In genomic region chr19:1438035-1438932, GRCh38 we compare ENCODE assay signal across 1 cellular context.
A peak's percentile ranks its signal among the peaks of the same experiment; 100 is the strongest.
TF ChIP-seq lines count a peak whose summit lies in the region.

TSS of gene RPS15 (plus strand) at chr19:1438396. CDS start at chr19:1438426, 30 bp downstream.

TF ChIP-seq in K562, 482 proteins besides CTCF, POLR2A, EP300 and RAD21 (continued from another document and continues in another):
- TF ChIP-seq USF1 (CRISPR knock-in tag; IDR thresholded peaks at IDR 0.05): peak; percentile 44
- TF ChIP-seq MAX (CRISPR knock-in tag; IDR thresholded peaks at IDR 0.05): peak; percentile 92
- TF ChIP-seq ZNF197 (CRISPR knock-in tag; IDR thresholded peaks at IDR 0.05; ENCODE audit: low read depth): no peak
- peak; percentile 65 for TF ChIP-seq ZKSCAN1 (IDR thresholded peaks at IDR 0.05; ENCODE audit: low read depth, low read length)
- TF ChIP-seq ZKSCAN8 (CRISPR knock-in tag; IDR thresholded peaks at IDR 0.05): peak; percentile 80
- TF ChIP-seq PHF20 (IDR thresholded peaks at IDR 0.05; ENCODE audit: partially characterized antibody): peak; percentile 88
- TF ChIP-seq SMARCB1 (IDR thresholded peaks at IDR 0.05; ENCODE audit: insufficient read length, low read depth): no peak
- TF ChIP-seq SMARCE1 (IDR thresholded peaks at IDR 0.05): no peak
- TF ChIP-seq CBX5 (IDR thresholded peaks at IDR 0.05; ENCODE audit: borderline replicate concordance, low read depth): 0 out of 2 replicates have a peak, but pooled peaks have one; percentile 15
- peak; percentile 23 for TF ChIP-seq BCOR (IDR thresholded peaks at IDR 0.05)
- TF ChIP-seq THAP7 (CRISPR knock-in tag; IDR thresholded peaks at IDR 0.05): 0 out of 2 replicates have a peak, but pooled peaks have one; percentile 22
- TF ChIP-seq RBM25 (IDR thresholded peaks at IDR 0.05; ENCODE audit: low read depth, low read length, severe bottlenecking): peak; percentile 94
- peak; percentile 23; the same call in 1 of the 2 replicates for TF ChIP-seq NFE2 (IDR thresholded peaks at IDR 0.05; ENCODE audit: low read depth)
- TF ChIP-seq ZBTB2 (IDR thresholded peaks at IDR 0.05): peak; percentile 87
- peak; percentile 91; the same call in 1 of the 2 replicates for TF ChIP-seq PHB (CRISPR knock-in tag; IDR thresholded peaks at IDR 0.05)
- peak; percentile 54 for TF ChIP-seq NCOR1 (IDR thresholded peaks at IDR 0.05)
- peak; percentile 85 for TF ChIP-seq NKRF (IDR thresholded peaks at IDR 0.05; ENCODE audit: borderline replicate concordance)
- peak; percentile 94 for TF ChIP-seq ELF1 (tag; IDR thresholded peaks at IDR 0.05)
- peak; percentile 78 for TF ChIP-seq NFRKB (IDR thresholded peaks at IDR 0.05; ENCODE audit: low read depth)
- TF ChIP-seq UBTF (IDR thresholded peaks at IDR 0.05; ENCODE audit: borderline replicate concordance in 1 of 2, low read depth in 2 of 2, low read length in 2 of 2): peak in 1 of 2 experiments; percentile 56; a peak in 1 of 4 replicates
- TF ChIP-seq RBBP5 (IDR thresholded peaks at IDR 0.05; ENCODE audit: borderline replicate concordance, insufficient read depth, low read length, poor library complexity, severe bottlenecking): peak; percentile 100
- peak; percentile 95 for TF ChIP-seq MYC (IDR thresholded peaks at IDR 0.05; ENCODE audit: low read depth, low read length)
- TF ChIP-seq MYC (CRISPR knock-in tag; IDR thresholded peaks at IDR 0.05; ENCODE audit: borderline replicate concordance, low read depth): peak; percentile 97; the same call in 1 of the 2 replicates
- TF ChIP-seq ZNF766 (CRISPR knock-in tag; conservative IDR thresholded peaks at IDR 0.05): peak; percentile 44; the same call in 1 of the 2 replicates
- peak; percentile 95 for TF ChIP-seq FIP1L1 (IDR thresholded peaks at IDR 0.05; ENCODE audit: low read depth, low read length, poor library complexity, severe bottlenecking)
- peak; percentile 80 for TF ChIP-seq SOX6 (IDR thresholded peaks at IDR 0.05)
- no peak for TF ChIP-seq ZNF398 (CRISPR knock-in tag; IDR thresholded peaks at IDR 0.05)
- TF ChIP-seq ZNF282 (CRISPR knock-in tag; IDR thresholded peaks at IDR 0.05): peak; percentile 10; the same call in 1 of the 2 replicates
- 0 out of 2 replicates have a peak, but pooled peaks have one; percentile 61 for TF ChIP-seq HLTF (IDR thresholded peaks at IDR 0.05)
- peak; percentile 39; the same call in 1 of the 2 replicates for TF ChIP-seq HDAC2 (IDR thresholded peaks at IDR 0.05)
- TF ChIP-seq MLLT1 (IDR thresholded peaks at IDR 0.05): peak; percentile 60 to 83; a peak in 3 of 4 replicates
- no peak for TF ChIP-seq YBX1 (IDR thresholded peaks at IDR 0.05)
- TF ChIP-seq ZNF212 (CRISPR knock-in tag; IDR thresholded peaks at IDR 0.05): peak; percentile 67; the same call in 1 of the 2 replicates
- TF ChIP-seq ELK3 (CRISPR knock-in tag; IDR thresholded peaks at IDR 0.05): no peak
- no peak for TF ChIP-seq IRF1 (CRISPR knock-in tag; IDR thresholded peaks at IDR 0.05; ENCODE audit: borderline replicate concordance)
- TF ChIP-seq THAP12 (CRISPR knock-in tag; IDR thresholded peaks at IDR 0.05): peak; percentile 70
- peak; percentile 100 for TF ChIP-seq TAF9B (IDR thresholded peaks at IDR 0.05; ENCODE audit: partially characterized antibody)
- peak; percentile 73; the same call in 1 of the 2 replicates for TF ChIP-seq ZNF24 (IDR thresholded peaks at IDR 0.05)
- peak; percentile 100 for TF ChIP-seq TAF7 (tag; IDR thresholded peaks at IDR 0.05)
- peak; percentile 52 for TF ChIP-seq ZFP36 (IDR thresholded peaks at IDR 0.05; ENCODE audit: low read depth, low read length, partially characterized antibody)
- TF ChIP-seq ARHGAP35 (IDR thresholded peaks at IDR 0.05; ENCODE audit: partially characterized antibody): peak; percentile 91
- peak; percentile 79; the same call in 1 of the 2 replicates for TF ChIP-seq ZBTB43 (CRISPR knock-in tag; IDR thresholded peaks at IDR 0.05)
- TF ChIP-seq ERF (CRISPR knock-in tag; IDR thresholded peaks at IDR 0.05): 0 out of 2 replicates have a peak, but pooled peaks have one; percentile 73
- peak; percentile 99 for TF ChIP-seq BRD9 (IDR thresholded peaks at IDR 0.05; ENCODE audit: low read depth, partially characterized antibody)
- peak; percentile 78 for TF ChIP-seq L3MBTL2 (IDR thresholded peaks at IDR 0.05)
